8 cellular contexts compared by ENCODE assay signal in the genomic region with DNA sequence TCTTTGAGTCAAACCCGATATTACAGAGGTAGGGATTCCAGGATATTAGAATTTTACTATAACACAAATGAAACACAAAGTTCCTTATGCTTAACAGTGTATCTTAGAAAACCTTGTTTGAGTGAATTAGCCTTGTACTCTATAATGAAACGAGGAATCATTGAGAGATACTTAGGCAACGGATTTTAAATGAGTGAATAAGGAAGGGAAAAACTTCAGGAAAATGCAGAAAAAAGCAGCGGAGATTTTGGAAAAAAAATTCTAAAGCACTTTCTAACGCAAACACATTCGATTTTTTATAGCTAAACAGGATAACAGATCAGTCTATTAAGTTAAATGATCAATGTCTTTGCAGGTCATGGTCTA.
DNase-seq lines count a peak whose midpoint lies in the region; ATAC-seq and TF ChIP-seq lines count a peak whose summit lies in the region.

No MANE protein-coding gene starts in this region.

- H2BK120ac ChIP-seq in trophoblast cell (ENCODE audit: insufficient read depth, low read length, poor library complexity) = no peak overlapping the region

- H3K9me3 ChIP-seq in PC-3 (ENCODE audit: low read length) (no peaks in the 10 kb centered on the region), trophoblast cell (ENCODE audit: insufficient read depth, low read depth, low read length) (no peaks in the 10 kb centered on the region)

- H2BK5ac ChIP-seq in trophoblast cell (ENCODE audit: low read depth, low read length, poor library complexity) = no peak overlapping the region

- H3K4me2 ChIP-seq in PC-3 (ENCODE audit: low read length) (peak overlapping the region; percentile 96), trophoblast cell (ENCODE audit: low read length) (peak overlapping the region; percentile 59)

- H4K20me1 ChIP-seq in PC-3 (ENCODE audit: low read length) = no peaks in the 10 kb centered on the region

- no CpG with 5 or more reads among the region's 6 CpGs for WGBS in trophoblast cell (ENCODE audit: extremely low coverage, insufficient coverage, insufficient read length)

- peak overlapping the region; percentile 53 for H3K4me3 ChIP-seq in BJ (ENCODE audit: low read depth, low read length)
- peak overlapping the region; percentile 83 for H3K4me3 ChIP-seq in PC-3 (ENCODE audit: low read length)
- peak overlapping the region; percentile 49 for H3K4me3 ChIP-seq in fibroblast of mammary gland (ENCODE audit: control insufficient read depth, low read depth, low read length)
- H3K4me3 ChIP-seq in trophoblast cell (ENCODE audit: low read depth, low read length) = no peak overlapping the region

- H3F3A ChIP-seq in PC-3 (ENCODE audit: low read length, unreplicated experiment) = peaks cover 8% of the 10 kb centered on the region

- H2AFZ ChIP-seq in PC-3 (ENCODE audit: low read length) (peak overlapping the region; percentile 77), trophoblast cell (ENCODE audit: insufficient read depth, low read length, poor library complexity) (no peak overlapping the region)

- no peak overlapping the region for H4K12ac ChIP-seq in trophoblast cell (ENCODE audit: low read depth, low read length)

- H3K14ac ChIP-seq in trophoblast cell (ENCODE audit: low read length) = no peak overlapping the region

- H2BK12ac ChIP-seq in trophoblast cell (ENCODE audit: low read length) = no peak overlapping the region

- DNase-seq in BJ (ENCODE audit: low read depth) (no peak), PC-3 (no peak), fibroblast of mammary gland (ENCODE audit: low read depth) (no peak), trophoblast cell (no peak), SKM-1 treated with dmso at 0.1 percent for 144 hours (lab: John Stamatoyannopoulos, UW; ENCODE audit: unreplicated experiment) (no peak), NCI-H2107 treated with DMSO at 0.1 percent for 48 hours (lab: John Stamatoyannopoulos, UW; ENCODE audit: unreplicated experiment) (no peak), T-helper 9 cell (no peak)

- H4K91ac ChIP-seq in trophoblast cell (ENCODE audit: low read depth, low read length) = no peak overlapping the region

- H3K27ac ChIP-seq in PC-3 (ENCODE audit: low read length) (peak overlapping the region; percentile 91), trophoblast cell (ENCODE audit: low read depth, low read length) (peak overlapping the region; percentile 98)

- H3K23ac ChIP-seq in trophoblast cell (ENCODE audit: low read length) = no peak overlapping the region

- ATAC-seq in PC-3 (no peak), GM21526 (IDR thresholded peaks at IDR 0.05; ENCODE audit: low FRiP score, unreplicated experiment) (no peak)

- CTCF ChIA-PET in BJ (lab: Yijun Ruan, JAX) = interaction anchor here (0.6 to 1.9 kb wide), 8 partner anchors 8 to 903 kb away, joined by 3 to 9 read pairs (median 3); a partner anchor contains a TSS
- CTCF ChIA-PET in PC-3 (lab: Charles Lee) = interaction anchor here (0.6 kb wide), 1 partner anchor 49 kb away, joined by 6 read pairs; no protein-coding TSS in a partner anchor

- H2AK5ac ChIP-seq in trophoblast cell (ENCODE audit: low read length) = no peak overlapping the region

- H3K9ac ChIP-seq in PC-3 (ENCODE audit: low read length) = peak overlapping the region; percentile 97
- H3K9ac ChIP-seq in trophoblast cell (ENCODE audit: low read length) = no peak overlapping the region

- H3K79me2 ChIP-seq in PC-3 (ENCODE audit: low read length) (peaks cover 19% of the 10 kb centered on the region), trophoblast cell (ENCODE audit: control insufficient read depth, insufficient read depth, low read length, poor library complexity) (peaks cover 7% of the 10 kb centered on the region)

- no peaks in the 10 kb centered on the region for H3K9me2 ChIP-seq in PC-3 (replicated peaks; ENCODE audit: low read length)

- no peaks in the 10 kb centered on the region for H3K36me3 ChIP-seq in BJ (ENCODE audit: control insufficient read depth, insufficient read depth, low read length)
- H3K36me3 ChIP-seq in PC-3 (ENCODE audit: low read depth, low read length) = no peaks in the 10 kb centered on the region
- no peaks in the 10 kb centered on the region for H3K36me3 ChIP-seq in trophoblast cell (ENCODE audit: control insufficient read depth in 1 of 2, insufficient read depth in 2 of 2, low read length in 2 of 2)

- H3K4me1 ChIP-seq in PC-3 (ENCODE audit: insufficient read depth, low read length) = peaks cover 23% of the 10 kb centered on the region
- peaks cover 4 to 12% of the 10 kb centered on the region in 2 experiments for H3K4me1 ChIP-seq in trophoblast cell (ENCODE audit: control insufficient read depth in 1 of 2, insufficient read depth in 2 of 2, low read length in 2 of 2)

- no peaks in the 10 kb centered on the region for H3K27me3 ChIP-seq in BJ (ENCODE audit: control insufficient read depth, insufficient read depth, low read length)
- H3K27me3 ChIP-seq in PC-3 (ENCODE audit: low read length) = no peaks in the 10 kb centered on the region
- no peaks in the 10 kb centered on the region for H3K27me3 ChIP-seq in trophoblast cell (ENCODE audit: insufficient read depth, low read length)

- TF ChIP-seq CTCF in BJ (IDR thresholded peaks at IDR 0.05; ENCODE audit: insufficient read depth, low read depth, low read length) (no peak), PC-3 (conservative IDR thresholded peaks at IDR 0.05; ENCODE audit: low read depth, low read length) (no peak), fibroblast of mammary gland (conservative IDR thresholded peaks at IDR 0.05; ENCODE audit: control insufficient read depth, insufficient read depth, low read depth, low read length) (no peak)

- POLR2A ChIA-PET in BJ (lab: Charles Lee) = interaction anchor here (0.9 to 1.9 kb wide), 4 partner anchors 8 to 67 kb away, joined by 3 to 10 read pairs (median 8); a partner anchor contains a TSS
- POLR2A ChIA-PET in PC-3 (lab: Charles Lee; ENCODE audit: unreplicated experiment) = interaction anchor here (0.6 to 1.9 kb wide), 5 partner anchors 9 to 920 kb away, joined by 3 to 10 read pairs (median 7); a partner anchor contains a TSS

- H4K8ac ChIP-seq in trophoblast cell (ENCODE audit: low read depth, low read length) = no peak overlapping the region

- H3K79me1 ChIP-seq in trophoblast cell (ENCODE audit: low read length) = peaks cover 14% of the 10 kb centered on the region

- no peak overlapping the region for H3K18ac ChIP-seq in trophoblast cell (ENCODE audit: low read length)

- BruUV-seq in PC-3 (replicated peaks; lab: Mats Ljungman, UMichigan) = TSS peak; percentile 80

- intact Hi-C loops in PC-3 (cut with micrococcal nuclease) = loop anchor here (5.0 kb wide), 1 partner anchor 908 kb away; a partner anchor contains a TSS

- no peak overlapping the region for H3K4ac ChIP-seq in trophoblast cell (ENCODE audit: low read depth, low read length)
